ENCODE assay signal across 8 cellular contexts in genomic region chr16:85898521-85899442, GRCh38. TPM values are rescaled to one million over a fixed set of nuclear protein-coding genes. Genes with fewer than 3 reads are reported as not detected.
A peak's percentile ranks its signal among the peaks of the same experiment; 100 is the strongest.
DNase-seq lines count a peak whose midpoint lies in the region; ATAC-seq, FAIRE-seq and TF ChIP-seq lines count a peak whose summit lies in the region.

Gene IRF8 (plus strand): TSS chr16:85899162. CDS start chr16:85903016, 3,854 bp downstream.

- H3K36me3 ChIP-seq in GM12878 (ENCODE audit: control insufficient read depth in 2 of 2, insufficient read depth in 2 of 2, low read length in 1 of 2): peaks cover 0 to 10% of the 10 kb centered on the region in 2 experiments; a peak in 3 of 4 replicates

- H3K27me3 ChIP-seq in GM12878 (replicated peaks in 1 of 2; ENCODE audit: control insufficient read depth in 2 of 2, insufficient read depth in 2 of 2, low read length in 1 of 2): no peaks in the 10 kb centered on the region

- peak within 1 kb of the TSS; percentile 89 for H3K27ac ChIP-seq in GM12878 (ENCODE audit: control insufficient read depth, insufficient read depth)

- in situ Hi-C loops in GM12878 (cut with MboI): no loop called here

- intact Hi-C loops in GM12878 (cut with micrococcal nuclease; ENCODE audit: unreplicated experiment): no loop called here

- H2AFZ ChIP-seq in GM12878 (ENCODE audit: control insufficient read depth, low read depth, low read length): peak within 1 kb of the TSS; percentile 70; the same call in 1 of the 2 replicates

- CTCF ChIA-PET in GM12878 (lab: Yijun Ruan, JAX): interaction anchor here (1.0 to 14.0 kb wide), 12 partner anchors 11 to 117 kb away, joined by 3 to 295 read pairs (median 4); no protein-coding TSS in a partner anchor

- no peak for TF ChIP-seq EP300 in GM12878 (IDR thresholded peaks at IDR 0.05; ENCODE audit: borderline replicate concordance in 1 of 2, control insufficient read depth in 1 of 2, low read depth in 2 of 2, low read length in 2 of 2)

- peak within 1 kb of the TSS; percentile 98 for H3K4me2 ChIP-seq in GM12878 (ENCODE audit: control insufficient read depth, insufficient read depth)

- peak; percentile 98 for TF ChIP-seq POLR2A in GM12892 (IDR thresholded peaks at IDR 0.05; ENCODE audit: low read depth, low read length)
- TF ChIP-seq POLR2A in GM12878 (IDR thresholded peaks at IDR 0.05; ENCODE audit: low read depth, low read length): peak; percentile 100

- ATAC-seq in HG02798 (IDR thresholded peaks at IDR 0.05; ENCODE audit: poor library complexity, unreplicated experiment): peak; percentile 45
- ATAC-seq in GM12878: peak; percentile 77

- FAIRE-seq in GM12892 (lab: Jason Lieb, UNC): peak; percentile 96
- FAIRE-seq in GM12878 (lab: Jason Lieb, UNC): no peak

- SMC1A ChIA-PET in GM12878 (lab: Charles Lee; ENCODE audit: uncharacterized antibody, unreplicated experiment): interaction anchor here (0.6 to 14.8 kb wide), 23 partner anchors 8 to 117 kb away, joined by 3 to 289 read pairs (median 5); no protein-coding TSS in a partner anchor

- H3K4me3 ChIP-seq in GM12878: peak within 1 kb of the TSS; percentile 99

- under 1% methylated on average over 87 of the region's 102 CpGs for WGBS in GM12878 (ENCODE audit: insufficient coverage, insufficient replicate concordance, low lambda C conversion rate, missing lambda C conversion rate)

- no peaks in the 10 kb centered on the region for H3K9me3 ChIP-seq in GM12878 (replicated peaks; ENCODE audit: control insufficient read depth, insufficient read depth, low read length)

- RAD21 ChIA-PET in GM12878 (lab: Charles Lee; ENCODE audit: unreplicated experiment): interaction anchor here (0.8 to 16.0 kb wide), 15 partner anchors 10 to 114 kb away, joined by 3 to 211 read pairs (median 5); no protein-coding TSS in a partner anchor

- peaks cover 7% of the 10 kb centered on the region for H3K4me1 ChIP-seq in GM12878 (ENCODE audit: control insufficient read depth, insufficient read depth, low read length)

- peak within 1 kb of the TSS; percentile 86 for H3K9ac ChIP-seq in GM12878 (ENCODE audit: control insufficient read depth, insufficient read depth, low read length)

- TF ChIP-seq RAD21 in GM12878 (IDR thresholded peaks at IDR 0.05; ENCODE audit: insufficient read depth, low read depth, low read length): no peak

- H4K20me1 ChIP-seq in GM12878 (ENCODE audit: control insufficient read depth, insufficient read depth): no peaks in the 10 kb centered on the region

- peaks cover 58% of the 10 kb centered on the region for H3K79me2 ChIP-seq in GM12878 (ENCODE audit: control insufficient read depth, insufficient read depth, low read length)

- BruUV-seq in GM12878 (replicated peaks; lab: Mats Ljungman, UMichigan): no TSS peak

- POLR2A ChIA-PET in GM12878 (lab: Charles Lee): interaction anchor here (0.6 to 2.9 kb wide), 20 partner anchors 10 to 429 kb away, joined by 3 to 19 read pairs (median 4); no protein-coding TSS in a partner anchor

- no peak for TF ChIP-seq CTCF in GM12878 (IDR thresholded peaks at IDR 0.05 in 2 of 3, conservative IDR thresholded peaks at IDR 0.05 in 1 of 3; ENCODE audit: control insufficient read depth in 2 of 3, extremely low read depth in 1 of 3, insufficient read depth in 1 of 3, low read depth in 3 of 3, low read length in 3 of 3)

- DNase-seq in GM12892 (ENCODE audit: insufficient read length): peak; percentile 76
- peak; percentile 18 for DNase-seq in T-helper 9 cell
- peak; percentile 59 for DNase-seq in GM12878 (ENCODE audit: low read depth, low spot score)
- DNase-seq in kidney tubule cell (ENCODE audit: low spot score): peak; percentile 68
- DNase-seq in stimulated activated CD4-positive, alpha-beta T cell treated with anti-CD3 and anti-CD28 coated beads, Interleukin-1b, Interleukin-23, amount 100 ng/mL, for 48 hours: peak; percentile 89
- DNase-seq in HPDE6-E6E7 (ENCODE audit: extremely low spot score): no peak
- DNase-seq in NCI-H2196 (lab: John Stamatoyannopoulos, UW; ENCODE audit: unreplicated experiment): no peak

TF ChIP-seq in GM12878, 131 proteins besides CTCF, POLR2A, EP300 and RAD21 (continues in another document):
- TF ChIP-seq REST (IDR thresholded peaks at IDR 0.05; ENCODE audit: low read depth, low read length) (no peak), RBBP5 (conservative IDR thresholded peaks at IDR 0.05) (no peak), SUZ12 (IDR thresholded peaks at IDR 0.05; ENCODE audit: unreplicated experiment) (no peak), KDM1A (IDR thresholded peaks at IDR 0.05; ENCODE audit: borderline replicate concordance) (no peak), BCL11A (IDR thresholded peaks at IDR 0.05; ENCODE audit: low read depth, low read length) (no peak), EGR1 (IDR thresholded peaks at IDR 0.05; ENCODE audit: borderline replicate concordance in 1 of 2, low read depth in 2 of 2, low read length in 2 of 2) (peak in 1 of 2 experiments; percentile 43; a peak in 1 of 3 replicates), CREB1 (IDR thresholded peaks at IDR 0.05; ENCODE audit: low read depth) (peak; percentile 22; the same call in 1 of the 2 replicates)
- TF ChIP-seq, protein P1, sequence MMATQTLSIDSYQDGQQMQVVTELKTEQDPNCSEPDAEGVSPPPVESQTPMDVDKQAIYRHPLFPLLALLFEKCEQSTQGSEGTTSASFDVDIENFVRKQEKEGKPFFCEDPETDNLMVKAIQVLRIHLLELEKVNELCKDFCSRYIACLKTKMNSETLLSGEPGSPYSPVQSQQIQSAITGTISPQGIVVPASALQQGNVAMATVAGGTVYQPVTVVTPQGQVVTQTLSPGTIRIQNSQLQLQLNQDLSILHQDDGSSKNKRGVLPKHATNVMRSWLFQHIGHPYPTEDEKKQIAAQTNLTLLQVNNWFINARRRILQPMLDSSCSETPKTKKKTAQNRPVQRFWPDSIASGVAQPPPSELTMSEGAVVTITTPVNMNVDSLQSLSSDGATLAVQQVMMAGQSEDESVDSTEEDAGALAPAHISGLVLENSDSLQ (IDR thresholded peaks at IDR 0.05): peak; percentile 99
- TF ChIP-seq, protein P2, sequence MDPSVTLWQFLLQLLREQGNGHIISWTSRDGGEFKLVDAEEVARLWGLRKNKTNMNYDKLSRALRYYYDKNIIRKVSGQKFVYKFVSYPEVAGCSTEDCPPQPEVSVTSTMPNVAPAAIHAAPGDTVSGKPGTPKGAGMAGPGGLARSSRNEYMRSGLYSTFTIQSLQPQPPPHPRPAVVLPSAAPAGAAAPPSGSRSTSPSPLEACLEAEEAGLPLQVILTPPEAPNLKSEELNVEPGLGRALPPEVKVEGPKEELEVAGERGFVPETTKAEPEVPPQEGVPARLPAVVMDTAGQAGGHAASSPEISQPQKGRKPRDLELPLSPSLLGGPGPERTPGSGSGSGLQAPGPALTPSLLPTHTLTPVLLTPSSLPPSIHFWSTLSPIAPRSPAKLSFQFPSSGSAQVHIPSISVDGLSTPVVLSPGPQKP (IDR thresholded peaks at IDR 0.05; ENCODE audit: low read depth, low read length): no peak

RNA-seq across cellular contexts. Expression of gene IRF8, which starts in this region (rescaled TPM):
- 139 TPM for polyA plus RNA-seq in GM12892 (2012; ENCODE audit: missing spikeins)
- 220 and 236 TPM in 2 replicates for total RNA-seq in GM12878 (2013; cell fraction: nucleolus; rRNA removed)
- total RNA-seq in GM12878 (2014; rRNA removed) (229 and 237 TPM in 2 replicates), GM12878 (2014; rRNA removed; fragmentation: Illumina TruSeq; extraction: Trizol) (164 and 167 TPM in 2 replicates), GM12878 (2021) (181 and 191 TPM in 2 replicates)
- polyA plus RNA-seq in GM12878 (2011; ENCODE audit: low read depth): 62.7 TPM
- polyA plus RNA-seq in GM12878 (2011; rRNA removed) (220 and 328 TPM in 2 replicates), GM12878 (2014; fragmentation: Illumina TruSeq; extraction: Trizol) (181 and 269 TPM in 2 replicates), GM12878 (2014; fragmentation: Nextera tagmentation; extraction: Ambion mirVana) (10 to 100 TPM; 17.1 to 34.5 TPM), GM12878 (2014; rRNA removed) (179 and 194 TPM in 2 replicates), GM12878 (2016; fragmentation: Nextera tagmentation; extraction: Ambion mirVana) (100 to 1,000 TPM; 104 to 121 TPM)
- 175 and 263 TPM in 2 replicates for polyA plus RNA-seq in GM12878 (2011; cell fraction: cytosol; rRNA removed)
- 312 and 314 TPM in 2 replicates for polyA plus RNA-seq in GM12878 (2011; cell fraction: nucleus; rRNA removed)
- 116 and 131 TPM in 2 replicates for polyA plus RNA-seq in GM12878 (2012)
- 201 and 208 TPM in 2 replicates for polyA minus RNA-seq in GM12878 (2011; rRNA and poly(A)+ RNA removed)
- polyA minus RNA-seq in GM12878 (2011; cell fraction: cytosol; rRNA and poly(A)+ RNA removed): 109 and 123 TPM in 2 replicates
- polyA minus RNA-seq in GM12878 (2011; cell fraction: nucleus; rRNA and poly(A)+ RNA removed): 155 and 194 TPM in 2 replicates

Comparison
In these comparisons a context has a peak if more than half of its experiments do, and no peak if none do; other contexts are left out.
1. DNase-seq: peak in GM12892 (single experiment), T-helper 9 cell (single experiment), GM12878 (single experiment), kidney tubule cell (single experiment) and stimulated activated CD4-positive, alpha-beta T cell treated with anti-CD3 and anti-CD28 coated beads, Interleukin-1b, Interleukin-23, amount 100 ng/mL, for 48 hours (single experiment); none in HPDE6-E6E7 (single experiment) and NCI-H2196 (single experiment).